16 cellular contexts compared by ENCODE assay signal in the genomic region with DNA sequence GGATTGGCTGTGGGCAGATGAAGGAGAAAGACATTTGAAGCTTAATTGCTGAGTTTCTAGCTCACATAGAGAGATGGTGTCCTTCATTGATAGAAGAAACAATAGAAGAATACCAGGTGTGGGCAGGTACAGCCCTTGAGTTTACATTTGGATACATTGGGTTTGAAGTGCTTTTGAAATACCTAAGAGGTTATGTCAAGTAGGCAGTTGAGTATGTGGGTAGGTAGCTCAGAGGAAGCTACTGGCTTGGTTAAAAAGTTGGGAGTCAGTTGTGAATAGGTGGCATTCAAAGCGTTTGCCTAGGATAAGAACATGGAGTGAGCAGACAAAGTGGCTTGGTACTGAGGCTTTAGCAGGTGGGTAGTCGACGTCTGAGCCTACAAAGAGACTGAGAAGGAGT.
"Had no signal": no experiment of that assay in that cellular context is flagged by ENCODE, and none has a peak within 500 bp of the region (broad histone marks: within the 10 kb centered on the region; RNA-seq: fewer than 3 reads in every experiment).

No MANE protein-coding gene starts in this region.

- H3K4me3 Mint-ChIP-seq: endodermal cell, natural killer cell, neural crest cell, type B pancreatic cell had no signal

- H3K27ac ChIP-seq: coronary artery, foreskin keratinocyte, uterus had no signal

- H3K27me3 Mint-ChIP-seq: type B pancreatic cell had no signal

- H3K4me1 Mint-ChIP-seq: endodermal cell, natural killer cell, neural crest cell had no signal

- DNase-seq: effector CD4-positive, alpha-beta T cell; endodermal cell; erythroblast; foreskin keratinocyte; kidney; left cardiac atrium; natural killer cell; posterior cingulate gyrus; small intestine; stimulated activated CD4-positive, alpha-beta T cell treated with anti-CD3 and anti-CD28 coated beads, Interleukin-2, amount 100 ng/mL, for 48 hours; stimulated activated naive CD4-positive, alpha-beta T cell treated with Interleukin-2 at 50 U/mL for 16 hours; uterus had no signal

- H3K9me3 ChIP-seq: uterus had no signal

- FAIRE-seq: endothelial cell of umbilical vein, kidney, small intestine had no signal

- H3K9me3 Mint-ChIP-seq: endodermal cell, natural killer cell, neural crest cell, type B pancreatic cell had no signal

- H3K27ac Mint-ChIP-seq: endodermal cell, natural killer cell, type B pancreatic cell had no signal

- H3K4me1 ChIP-seq: foreskin keratinocyte, uterus had no signal

- H3K27me3 ChIP-seq: foreskin keratinocyte, uterus had no signal

- ATAC-seq: foreskin keratinocyte, left cardiac atrium, natural killer cell had no signal

- H3K4me3 ChIP-seq: coronary artery, uterus had no signal

- H3K36me3 ChIP-seq: uterus had no signal
